In genomic region chr21:44872266-44872567, GRCh38 we compare ENCODE assay signal across 8 cellular contexts. TPM values are rescaled to one million over a fixed set of nuclear protein-coding genes. Genes with fewer than 3 reads are reported as not detected.
DNase-seq lines count a peak whose midpoint lies in the region; ATAC-seq and TF ChIP-seq lines count a peak whose summit lies in the region.

No MANE protein-coding gene starts in this region.

- H3K36me3 Mint-ChIP-seq in T-cell: peaks cover 6% of the 10 kb centered on the region

- POLR2A ChIA-PET in T-cell (lab: Charles Lee): no interaction called here

- peak overlapping the region; percentile 86 to 95 (median 94) for H3K4me3 Mint-ChIP-seq in T-cell

- no peak for DNase-seq in T-cell
- DNase-seq in foreskin fibroblast: no peak
- no peak for DNase-seq in skeletal muscle cell (ENCODE audit: low read depth)
- no peak for DNase-seq in NCI-H69 (lab: John Stamatoyannopoulos, UW)
- DNase-seq in DMS114 treated with DMSO at 0.1 percent for 48 hours (lab: John Stamatoyannopoulos, UW; ENCODE audit: unreplicated experiment): no peak

- CTCF ChIA-PET in T-cell (lab: Charles Lee): interaction anchor here in 1 of 2 donors (1.1 kb wide), 1 partner anchor 20 kb away, joined by 3 read pairs; no protein-coding TSS in a partner anchor

- no peak for ATAC-seq in T-cell (replicated peaks in 1 of 4)
- no peak for ATAC-seq in GM19452 (IDR thresholded peaks at IDR 0.05; ENCODE audit: unreplicated experiment)
- ATAC-seq in GM18909 (IDR thresholded peaks at IDR 0.05; ENCODE audit: poor library complexity, unreplicated experiment): no peak

- H3K4me3 ChIP-seq in GM12875 (ENCODE audit: low read depth, low read length) (peak overlapping the region; percentile 92), foreskin fibroblast (ENCODE audit: low read depth in 1 of 2, low read length in 2 of 2) (peak overlapping the region; percentile 64 to 85), skeletal muscle cell (ENCODE audit: low read depth, low read length) (peak overlapping the region; percentile 83)

- H3K27ac Mint-ChIP-seq in T-cell: peak overlapping the region; percentile 83 to 93

- TF ChIP-seq CTCF in GM12875 (IDR thresholded peaks at IDR 0.05; ENCODE audit: borderline replicate concordance, insufficient read depth, low read depth, low read length) (no peak), foreskin fibroblast (IDR thresholded peaks at IDR 0.05; ENCODE audit: low read depth, low read length) (no peak)

- H3K27me3 Mint-ChIP-seq in T-cell: no peaks in the 10 kb centered on the region

- H3K9me3 Mint-ChIP-seq in T-cell: no peaks in the 10 kb centered on the region

- H3K4me1 Mint-ChIP-seq in T-cell: peaks cover 64 to 69% (median 68%) of the 10 kb centered on the region in 3 donors

RNA-seq across cellular contexts. Expression of gene PTTG1IP, which starts 1.3 kb away (rescaled TPM):
- total RNA-seq in T-cell: 10 to 100 TPM; 73.4 to 91.1 (median 90.2) TPM

RNA-seq across cellular contexts. Expression of gene ITGB2, which starts 48.5 kb away (rescaled TPM):
- total RNA-seq in T-cell: 100 to 1,000 TPM; 249 to 498 (median 304) TPM

RNA-seq across cellular contexts. Expression of gene SUMO3, which starts 54.4 kb away (rescaled TPM):
- 10 to 100 TPM; 49.1 to 77.1 (median 53.7) TPM for total RNA-seq in T-cell
